In the genomic region with DNA sequence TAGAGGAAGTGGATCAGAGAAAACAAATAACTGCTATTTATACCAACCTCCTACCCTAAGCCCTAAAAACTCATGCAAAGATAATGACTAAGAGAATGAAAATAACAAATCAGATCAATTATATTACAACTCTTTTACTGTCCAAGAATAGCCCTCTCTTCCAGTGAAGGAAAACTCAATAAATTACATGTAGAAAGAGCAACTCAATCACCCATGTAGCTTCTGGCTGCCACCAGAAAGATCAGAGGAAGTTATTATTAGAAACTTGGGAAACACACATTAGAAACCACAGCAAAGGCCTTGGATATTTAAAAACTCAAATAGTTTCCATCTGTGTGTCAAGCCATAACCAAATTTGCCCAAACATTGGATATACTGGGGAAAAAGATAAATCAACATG, we compare ENCODE assay signal across 1 cellular context.
TF ChIP-seq lines count a peak whose summit lies in the region.

No MANE protein-coding gene starts in this region.

TF ChIP-seq in IMR-90, 13 proteins besides CTCF, POLR2A, EP300 and RAD21 (continued from another document):
- no peak for TF ChIP-seq USF2 (IDR thresholded peaks at IDR 0.05; ENCODE audit: low read depth, low read length)
- no peak for TF ChIP-seq SMC3 (IDR thresholded peaks at IDR 0.05; ENCODE audit: low read depth, low read length)
- no peak for TF ChIP-seq MXI1 (IDR thresholded peaks at IDR 0.05; ENCODE audit: borderline replicate concordance, low read depth, low read length)
- no peak for TF ChIP-seq RFX5 (IDR thresholded peaks at IDR 0.05; ENCODE audit: low read depth, low read length)
- TF ChIP-seq MAZ (IDR thresholded peaks at IDR 0.05; ENCODE audit: borderline replicate concordance, low read depth, low read length), result no peak
- TF ChIP-seq FOS (IDR thresholded peaks at IDR 0.05; ENCODE audit: low read depth, low read length), result no peak
